ENCODE assay signal across 8 cellular contexts in genomic region chr1:179251675-179252074, GRCh38. TPM values are rescaled to one million over a fixed set of nuclear protein-coding genes. Genes with fewer than 3 reads are reported as not detected.
DNase-seq lines count a peak whose midpoint lies in the region; ATAC-seq, FAIRE-seq and TF ChIP-seq lines count a peak whose summit lies in the region.

No MANE protein-coding gene starts in this region.

- H3K4me1 ChIP-seq in keratinocyte (ENCODE audit: control insufficient read depth, extremely low read depth, insufficient read depth, low read length) (no peaks in the 10 kb centered on the region), ovary (ENCODE audit: insufficient read depth) (no peaks in the 10 kb centered on the region)

- TF ChIP-seq CTCF in AG09309 (IDR thresholded peaks at IDR 0.05; ENCODE audit: control insufficient read depth, insufficient read depth, low read depth, low read length, missing control alignments) (peak; percentile 59), WI38 (IDR thresholded peaks at IDR 0.05; ENCODE audit: low read depth, low read length) (peak; percentile 20; the same call in 1 of the 2 replicates), keratinocyte (optimal IDR thresholded peaks at IDR 0.05 in 1 of 3, IDR thresholded peaks at IDR 0.05 in 1 of 3, conservative IDR thresholded peaks at IDR 0.05 in 1 of 3; ENCODE audit: extremely low read depth in 1 of 3, insufficient read depth in 2 of 3, low read length in 3 of 3) (peak in 2 of 3 experiments; percentile 28 to 41), ovary (IDR thresholded peaks at IDR 0.05) (no peak)

- H3K9ac ChIP-seq in keratinocyte (ENCODE audit: control insufficient read depth, extremely low read depth, insufficient read depth, low read length) = no peak overlapping the region

- no peak overlapping the region for H3K4me2 ChIP-seq in keratinocyte (ENCODE audit: control insufficient read depth, extremely low read depth, insufficient read depth, low read depth, low read length)

- DNase-seq in AG09309 (ENCODE audit: low read depth) = peak; percentile 33
- DNase-seq in HEK293T (ENCODE audit: extremely low spot score) = peak; percentile 54
- DNase-seq in keratinocyte (ENCODE audit: low read depth, low spot score) = no peak
- no peak for DNase-seq in ovary
- no peak for DNase-seq in NOMO-1 treated with dmso at 0.1 percent for 144 hours (lab: John Stamatoyannopoulos, UW; ENCODE audit: unreplicated experiment)

- no peak for ATAC-seq in HG03520 (IDR thresholded peaks at IDR 0.05; ENCODE audit: unreplicated experiment)
- no peak for ATAC-seq in GM21447 (IDR thresholded peaks at IDR 0.05; ENCODE audit: unreplicated experiment)

- no peak overlapping the region for H3K4me3 ChIP-seq in AG09309 (ENCODE audit: control insufficient read depth, low read depth, low read length)
- no peak overlapping the region for H3K4me3 ChIP-seq in WI38 (ENCODE audit: low read depth, low read length)
- H3K4me3 ChIP-seq in keratinocyte (ENCODE audit: control insufficient read depth in 2 of 3, extremely low read depth in 1 of 3, insufficient read depth in 2 of 3, low read depth in 1 of 3, low read length in 3 of 3) = no peak overlapping the region
- no peak overlapping the region for H3K4me3 ChIP-seq in ovary

- H3K9me1 ChIP-seq in keratinocyte (ENCODE audit: control insufficient read depth, extremely low read depth, insufficient read depth, low read length) = no peaks in the 10 kb centered on the region

- WGBS in ovary, 3 donors = 0 to 37% (median 10%) methylated on average over 1 of the region's 1 CpG

- FAIRE-seq in keratinocyte (lab: Jason Lieb, UNC) = no peak

- dilution Hi-C loops in keratinocyte (cut with MboI; ENCODE audit: extremely low pct_ligation_motif_present, low sequenced_read_pairs) = no loop called here

- no peaks in the 10 kb centered on the region for H3K79me2 ChIP-seq in keratinocyte (ENCODE audit: control insufficient read depth, insufficient read depth, low read length)

- H3K27me3 ChIP-seq in keratinocyte (ENCODE audit: control insufficient read depth, extremely low read depth, insufficient read depth, low read length) (no peaks in the 10 kb centered on the region), ovary (no peaks in the 10 kb centered on the region)

- H3K36me3 ChIP-seq in keratinocyte (ENCODE audit: control insufficient read depth in 2 of 2, extremely low read depth in 1 of 2, insufficient read depth in 2 of 2, low read length in 2 of 2) (no peaks in the 10 kb centered on the region), ovary (no peaks in the 10 kb centered on the region)

- intact Hi-C loops in ovary (cut with DNase I) = no loop called here

- CTCF ChIA-PET in HEK293T (lab: Yijun Ruan, JAX) = interaction anchor here (0.6 to 1.8 kb wide), 7 partner anchors 11 to 563 kb away, joined by 3 to 8 read pairs (median 3); no protein-coding TSS in a partner anchor

- no peak overlapping the region for H2AFZ ChIP-seq in keratinocyte (ENCODE audit: control insufficient read depth, low read length)

- H3K9me3 ChIP-seq in keratinocyte (ENCODE audit: control insufficient read depth, low read depth, low read length) = no peaks in the 10 kb centered on the region
- no peaks in the 10 kb centered on the region for H3K9me3 ChIP-seq in ovary

- POLR2A ChIA-PET in HEK293T (lab: Yijun Ruan, JAX) = interaction anchor here (1.1 kb wide), 1 partner anchor 114 kb away, joined by 4 read pairs; no protein-coding TSS in a partner anchor

- H3K27ac ChIP-seq in keratinocyte (ENCODE audit: control insufficient read depth, insufficient read depth, low read length) (no peak overlapping the region), ovary (no peak overlapping the region)

- TF ChIP-seq POLR2A in ovary (IDR thresholded peaks at IDR 0.05) = no peak

- no peak for TF ChIP-seq EP300 in ovary (IDR thresholded peaks at IDR 0.05)

- no peaks in the 10 kb centered on the region for H4K20me1 ChIP-seq in keratinocyte (ENCODE audit: control insufficient read depth, extremely low read depth, insufficient read depth, low read length)

TF ChIP-seq in HEK293T, 16 proteins besides CTCF, POLR2A, EP300 and RAD21:
- TF ChIP-seq, protein P1, sequence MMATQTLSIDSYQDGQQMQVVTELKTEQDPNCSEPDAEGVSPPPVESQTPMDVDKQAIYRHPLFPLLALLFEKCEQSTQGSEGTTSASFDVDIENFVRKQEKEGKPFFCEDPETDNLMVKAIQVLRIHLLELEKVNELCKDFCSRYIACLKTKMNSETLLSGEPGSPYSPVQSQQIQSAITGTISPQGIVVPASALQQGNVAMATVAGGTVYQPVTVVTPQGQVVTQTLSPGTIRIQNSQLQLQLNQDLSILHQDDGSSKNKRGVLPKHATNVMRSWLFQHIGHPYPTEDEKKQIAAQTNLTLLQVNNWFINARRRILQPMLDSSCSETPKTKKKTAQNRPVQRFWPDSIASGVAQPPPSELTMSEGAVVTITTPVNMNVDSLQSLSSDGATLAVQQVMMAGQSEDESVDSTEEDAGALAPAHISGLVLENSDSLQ (IDR thresholded peaks at IDR 0.05) = peak; percentile 58
- no peak for TF ChIP-seq BHLHE40 (IDR thresholded peaks at IDR 0.05; ENCODE audit: borderline replicate concordance)
TF ChIP-seq in HEK293T: peak in this region for 1.

RNA-seq across cellular contexts. Expression of gene ABL2, which starts 22.2 kb away (rescaled TPM):
- polyA plus RNA-seq in keratinocyte (37.6 to 52.6 TPM (median 41.8 TPM) in 3 replicates), ovary (1 to 10 TPM; 4.1 to 7.5 TPM)
- 23.4 TPM for polyA plus RNA-seq in keratinocyte (2011; ENCODE audit: low read depth)
- polyA plus RNA-seq in keratinocyte (2011; cell fraction: cytosol; rRNA removed) = 16.7 and 26.3 TPM in 2 replicates
- 79.0 and 79.6 TPM in 2 replicates for polyA plus RNA-seq in keratinocyte (2011; cell fraction: nucleus; rRNA removed)
- polyA plus RNA-seq in keratinocyte (2012; ENCODE audit: low replicate concordance) = 37.8 and 44.8 TPM in 2 replicates
- 209 to 257 TPM (median 232 TPM) in 3 replicates for polyA minus RNA-seq in keratinocyte
- polyA minus RNA-seq in keratinocyte (2011; cell fraction: cytosol; rRNA and poly(A)+ RNA removed) = 69.4 TPM
- 325 and 529 TPM in 2 replicates for polyA minus RNA-seq in keratinocyte (2011; cell fraction: nucleus; rRNA and poly(A)+ RNA removed)
- 10 to 100 TPM in 6 of 7 donors, 1 to 10 TPM in 1; 7.4 to 22.7 (median 16.3) TPM for total RNA-seq in ovary

RNA-seq across cellular contexts. Expression of gene SOAT1, which starts 41.9 kb away (rescaled TPM):
- polyA plus RNA-seq in keratinocyte (46.7 to 62.9 TPM (median 49.6 TPM) in 3 replicates), ovary (10 to 100 TPM in 1 of 2 donors, 1 to 10 TPM in 1; 6.8 to 48.5 TPM)
- 8.2 TPM for polyA plus RNA-seq in keratinocyte (2011; ENCODE audit: low read depth)
- polyA plus RNA-seq in keratinocyte (2011; cell fraction: cytosol; rRNA removed) = 14.7 and 41.8 TPM in 2 replicates
- polyA plus RNA-seq in keratinocyte (2011; cell fraction: nucleus; rRNA removed) = 73.1 and 94.5 TPM in 2 replicates
- polyA plus RNA-seq in keratinocyte (2012; ENCODE audit: low replicate concordance) = 12.5 and 33.5 TPM in 2 replicates
- 30.6 to 119 TPM (median 78.3 TPM) in 3 replicates for polyA minus RNA-seq in keratinocyte
- 17.8 TPM for polyA minus RNA-seq in keratinocyte (2011; cell fraction: cytosol; rRNA and poly(A)+ RNA removed)
- polyA minus RNA-seq in keratinocyte (2011; cell fraction: nucleus; rRNA and poly(A)+ RNA removed) = 43.9 and 109 TPM in 2 replicates
- total RNA-seq in ovary = 10 to 100 TPM in 6 of 7 donors, 1 to 10 TPM in 1; 9.3 to 55.3 (median 35.8) TPM

Comparison
In these comparisons a context has a peak if more than half of its experiments do, and no peak if none do; other contexts are left out.
1. DNase-seq: peak in AG09309 (single experiment) and HEK293T (single experiment); none in keratinocyte (single experiment), ovary (0 of 5) and NOMO-1 treated with dmso at 0.1 percent for 144 hours (single experiment).
2. CTCF ChIP-seq: peak in AG09309 (single experiment), WI38 (single experiment) and keratinocyte (2 of 3); none in ovary (0 of 3).